1 cellular context compared by ENCODE assay signal in genomic region chr3:45497963-45498362, GRCh38.
TF ChIP-seq lines count a peak whose summit lies in the region.

No MANE protein-coding gene starts in this region.

TF ChIP-seq in WTC11, 78 proteins besides CTCF, POLR2A, EP300 and RAD21 (continued from another document):
- TF ChIP-seq ZNF532 (CRISPR knock-in tag; IDR thresholded peaks at IDR 0.05; ENCODE audit: borderline replicate concordance) = no peak
- TF ChIP-seq AFF4 (CRISPR knock-in tag; IDR thresholded peaks at IDR 0.05; ENCODE audit: borderline replicate concordance) = no peak
- TF ChIP-seq E2F4 (CRISPR knock-in tag; IDR thresholded peaks at IDR 0.05; ENCODE audit: borderline replicate concordance, low read depth) = no peak
- no peak for TF ChIP-seq TEAD4 (CRISPR knock-in tag; IDR thresholded peaks at IDR 0.05)
- TF ChIP-seq USF1 (CRISPR knock-in tag; IDR thresholded peaks at IDR 0.05) = no peak
- TF ChIP-seq TCF7 (CRISPR knock-in tag; IDR thresholded peaks at IDR 0.05; ENCODE audit: low read depth) = no peak
- TF ChIP-seq HMGXB4 (CRISPR knock-in tag; IDR thresholded peaks at IDR 0.05) = no peak
- TF ChIP-seq PREB (CRISPR knock-in tag; IDR thresholded peaks at IDR 0.05; ENCODE audit: borderline replicate concordance) = no peak
- no peak for TF ChIP-seq TEAD1 (CRISPR knock-in tag; IDR thresholded peaks at IDR 0.05)
- TF ChIP-seq USF2 (CRISPR knock-in tag; IDR thresholded peaks at IDR 0.05) = no peak
